Comparison of ENCODE assay signal across 14 cellular contexts in the genomic region with DNA sequence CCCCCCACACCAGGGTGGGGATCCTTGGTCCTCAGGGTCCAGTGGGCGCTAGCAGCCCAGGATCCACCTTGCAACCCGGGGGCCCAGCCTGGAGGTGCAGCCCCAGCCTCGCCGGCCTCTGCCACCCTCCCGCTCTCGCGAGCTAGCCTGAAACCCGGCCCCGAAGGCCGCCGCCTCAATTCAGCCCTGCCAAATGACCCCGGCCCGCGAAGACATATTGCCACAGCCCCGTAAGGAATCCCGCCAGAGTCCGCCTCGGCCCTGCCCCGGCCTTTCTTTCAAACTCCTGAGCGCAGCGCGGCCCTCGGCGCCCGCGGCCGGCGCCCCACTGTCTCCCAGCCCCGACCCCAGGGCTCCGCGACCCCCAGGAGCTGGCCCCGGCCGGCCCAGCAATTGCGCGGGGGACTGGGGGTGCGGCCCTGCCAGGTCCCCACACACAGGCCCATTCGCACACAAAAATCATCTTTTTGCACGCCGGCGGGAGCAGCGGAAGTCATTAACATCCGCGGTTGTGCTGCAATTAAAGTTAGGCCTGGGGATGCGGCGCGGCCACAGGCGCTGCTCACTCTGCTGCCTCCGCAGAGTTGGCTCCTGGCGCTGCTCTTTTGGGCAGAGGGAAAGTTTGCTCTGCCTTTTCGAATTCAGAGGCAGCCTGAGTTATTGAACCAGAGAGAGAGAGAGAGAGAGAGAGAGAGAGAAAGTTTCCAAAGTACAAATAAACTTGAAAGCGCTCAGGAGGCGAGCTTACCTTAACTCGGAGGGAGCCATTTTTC. TPM values are rescaled to one million over a fixed set of nuclear protein-coding genes. Genes with fewer than 3 reads are reported as not detected.
DNase-seq lines count a peak whose midpoint lies in the region; ATAC-seq and TF ChIP-seq lines count a peak whose summit lies in the region.
"Had no signal": no experiment of that assay in that cellular context is flagged by ENCODE, and none has a peak within 500 bp of the region (broad histone marks: within the 10 kb centered on the region; RNA-seq: fewer than 3 reads in every experiment).

No MANE protein-coding gene starts in this region.

- H3K27me3 ChIP-seq in NT2/D1 (ENCODE audit: insufficient read depth, insufficient read length) (peaks cover 99% of the 10 kb centered on the region), endodermal cell (ENCODE audit: control insufficient read depth, insufficient read depth, low read length, poor library complexity, severe bottlenecking) (peaks cover 100% of the 10 kb centered on the region), stomach (peaks cover 0 to 92% (median 61%) of the 10 kb centered on the region in 3 donors)

- TF ChIP-seq CTCF in endodermal cell (conservative IDR thresholded peaks at IDR 0.05) (no peak), mesothelial cell of epicardium (IDR thresholded peaks at IDR 0.05; ENCODE audit: unreplicated experiment) (no peak), stomach (IDR thresholded peaks at IDR 0.05) (no peak), GM13977 (IDR thresholded peaks at IDR 0.05; ENCODE audit: extremely low read depth, insufficient read depth, missing control alignments) (no peak)

- TF ChIP-seq EP300 in stomach (IDR thresholded peaks at IDR 0.05), result no peak

- H3K36me3 ChIP-seq in NT2/D1 (ENCODE audit: insufficient read depth, insufficient read length, low read length) (no peaks in the 10 kb centered on the region), endodermal cell (ENCODE audit: control insufficient read depth, insufficient read depth, low read length) (no peaks in the 10 kb centered on the region), stomach (peaks cover 0 to 5% (median 0%) of the 10 kb centered on the region in 4 donors)

- TF ChIP-seq POLR2A in stomach (IDR thresholded peaks at IDR 0.05), result no peak

- 3% methylated on average over 19 to 53 of the region's 53 CpGs for WGBS in endodermal cell (ENCODE audit: insufficient coverage in 1 of 2, insufficient read length in 1 of 2), 2 experiments
- WGBS in stomach, 5 donors, result 29 to 53% (median 43%) methylated on average over 38 to 53 of the region's 53 CpGs

- no peaks in the 10 kb centered on the region for H3K4me1 ChIP-seq in NT2/D1 (ENCODE audit: insufficient read depth, insufficient read length)
- no peaks in the 10 kb centered on the region for H3K4me1 ChIP-seq in endodermal cell (ENCODE audit: control insufficient read depth, insufficient read depth, low read length)
- peaks cover 0 to 53% (median 26%) of the 10 kb centered on the region in 4 donors for H3K4me1 ChIP-seq in stomach

- H3K27me3 Mint-ChIP-seq in endodermal cell (ENCODE audit: insufficient read depth), result peaks cover 100% of the 10 kb centered on the region
- no peaks in the 10 kb centered on the region for H3K27me3 Mint-ChIP-seq in mesothelial cell of epicardium (ENCODE audit: low read depth)
- peaks cover 34% of the 10 kb centered on the region for H3K27me3 Mint-ChIP-seq in activated CD8-positive, alpha-beta T cell treated with anti-CD3 and anti-CD28 coated beads, Interleukin-2, amount 10 ng/mL, durations not matched to agents 7 days and 5 days (ENCODE audit: low read depth)

- H3K4me1 Mint-ChIP-seq in endodermal cell, result peaks cover 11% of the 10 kb centered on the region
- peaks cover 68% of the 10 kb centered on the region for H3K4me1 Mint-ChIP-seq in mesothelial cell of epicardium
- peaks cover 12% of the 10 kb centered on the region for H3K4me1 Mint-ChIP-seq in activated CD8-positive, alpha-beta T cell treated with anti-CD3 and anti-CD28 coated beads, Interleukin-2, amount 10 ng/mL, durations not matched to agents 7 days and 5 days (ENCODE audit: low read depth)

- POLR2A ChIA-PET in activated CD8-positive, alpha-beta T cell treated with anti-CD3 and anti-CD28 coated beads, Interleukin-2, amount 10 ng/mL, durations not matched to agents 7 days and 5 days (lab: Charles Lee), result no interaction called here

- no peak overlapping the region for H3K27ac Mint-ChIP-seq in endodermal cell
- peak overlapping the region; percentile 100 for H3K27ac Mint-ChIP-seq in mesothelial cell of epicardium
- H3K27ac Mint-ChIP-seq in activated CD8-positive, alpha-beta T cell treated with anti-CD3 and anti-CD28 coated beads, Interleukin-2, amount 10 ng/mL, durations not matched to agents 7 days and 5 days, result no peak overlapping the region
- H3K27ac Mint-ChIP-seq: CD14-positive monocyte; effector memory CD8-positive, alpha-beta T cell had no signal

- H3K36me3 Mint-ChIP-seq in endodermal cell (ENCODE audit: low read depth) (no peaks in the 10 kb centered on the region), mesothelial cell of epicardium (peaks cover 42% of the 10 kb centered on the region)
- H3K36me3 Mint-ChIP-seq in activated CD8-positive, alpha-beta T cell treated with anti-CD3 and anti-CD28 coated beads, Interleukin-2, amount 10 ng/mL, durations not matched to agents 7 days and 5 days (ENCODE audit: low read depth), result no peaks in the 10 kb centered on the region

- CTCF ChIA-PET in activated CD8-positive, alpha-beta T cell treated with anti-CD3 and anti-CD28 coated beads, Interleukin-2, amount 10 ng/mL, durations not matched to agents 7 days and 5 days (lab: Charles Lee), result no interaction called here

- intact Hi-C loops in stomach (cut with DNase I; ENCODE audit: low total_unique reads), result no loop called here

- DNase-seq in NT2/D1 (ENCODE audit: low read depth, low spot score) (no peak), endodermal cell (peak; percentile 73), mesothelial cell of epicardium (ENCODE audit: low spot score in 2 of 2, unreplicated experiment in 2 of 2) (peak in 1 of 2 experiments; percentile 57), stomach (no peak), NCI-H2171 treated with DMSO at 0.1 percent for 48 hours (lab: John Stamatoyannopoulos, UW) (no peak), GM13977 (ENCODE audit: low spot score) (no peak)
- DNase-seq in activated CD8-positive, alpha-beta T cell treated with anti-CD3 and anti-CD28 coated beads, Interleukin-2, amount 10 ng/mL, durations not matched to agents 7 days and 5 days, result no peak
- DNase-seq: activated CD8-positive, alpha-beta memory T cell treated with anti-CD3 and anti-CD28 coated beads, Interleukin-2, amount 50 U/mL, for 4 hours; effector memory CD8-positive, alpha-beta T cell; hypothalamus; stimulated activated CD4-positive, alpha-beta T cell treated with anti-CD3 and anti-CD28 coated beads, Interleukin-12 subunit alpha, Interleukin-12 subunit beta, amount 100 ng/mL, for 4 hours; T1000 had no signal

- H3K9ac ChIP-seq in NT2/D1 (ENCODE audit: insufficient read length, low read depth) (peak overlapping the region; percentile 43), endodermal cell (ENCODE audit: extremely low read depth, low read length, poor library complexity, severe bottlenecking) (no peak overlapping the region)

- H3K4me3 ChIP-seq in NT2/D1 (ENCODE audit: insufficient read length, low read depth) (peak overlapping the region; percentile 20), endodermal cell (ENCODE audit: low read length) (peak overlapping the region; percentile 5), stomach (peak overlapping the region; percentile 38 to 67 (median 56))

- H3K27ac ChIP-seq in endodermal cell (ENCODE audit: low read depth, low read length), result peak overlapping the region; percentile 21
- peak overlapping the region; percentile 57 to 99 (median 94) for H3K27ac ChIP-seq in stomach

- in situ Hi-C loops in GM13977 (cut with MboI; ENCODE audit: low pct_unique_long_range_greater_than_20kb, low sequenced_read_pairs, unreplicated experiment), result no loop called here

- no peak for ATAC-seq in activated CD8-positive, alpha-beta T cell treated with anti-CD3 and anti-CD28 coated beads, Interleukin-2, amount 10 ng/mL, durations not matched to agents 7 days and 5 days
- no peak for ATAC-seq in HG02678 (IDR thresholded peaks at IDR 0.05; ENCODE audit: unreplicated experiment)
- ATAC-seq: effector memory CD8-positive, alpha-beta T cell had no signal

- no peaks in the 10 kb centered on the region for H3K9me3 Mint-ChIP-seq in endodermal cell
- H3K9me3 Mint-ChIP-seq in mesothelial cell of epicardium, result no peaks in the 10 kb centered on the region
- no peaks in the 10 kb centered on the region for H3K9me3 Mint-ChIP-seq in activated CD8-positive, alpha-beta T cell treated with anti-CD3 and anti-CD28 coated beads, Interleukin-2, amount 10 ng/mL, durations not matched to agents 7 days and 5 days (ENCODE audit: insufficient read depth)
- H3K9me3 Mint-ChIP-seq: effector memory CD8-positive, alpha-beta T cell had no signal

- H3K9me3 ChIP-seq in NT2/D1 (ENCODE audit: insufficient read depth, low read length) (no peaks in the 10 kb centered on the region), endodermal cell (ENCODE audit: control insufficient read depth, low read length) (peaks cover 3% of the 10 kb centered on the region), stomach (peaks cover 0 to 10% (median 0%) of the 10 kb centered on the region in 4 donors)

- H3K4me3 Mint-ChIP-seq in endodermal cell (no peak overlapping the region), mesothelial cell of epicardium (peak overlapping the region; percentile 87)
- H3K4me3 Mint-ChIP-seq in activated CD8-positive, alpha-beta T cell treated with anti-CD3 and anti-CD28 coated beads, Interleukin-2, amount 10 ng/mL, durations not matched to agents 7 days and 5 days, result no peak overlapping the region
- H3K4me3 Mint-ChIP-seq: CD14-positive monocyte; effector memory CD8-positive, alpha-beta T cell had no signal

RNA-seq across cellular contexts. Expression of a gene that starts 4.0 kb away (rescaled TPM):
- total RNA-seq in endodermal cell (not detected), mesothelial cell of epicardium (128 to 133 TPM (median 133 TPM) in 3 replicates), stomach (10 to 100 TPM in 3 of 5 donors, 1 to 10 TPM in 2; 2.9 to 53.1 (median 18.2) TPM)
- 11.4 TPM for polyA plus RNA-seq in endodermal cell (2013, experiment 1 of 2)
- polyA plus RNA-seq in endodermal cell (2013, experiment 2 of 2), result 5.3 TPM
- 10 to 100 TPM in 1 of 3 donors, 1 to 10 TPM in 2; 7.5 to 12.8 (median 7.8) TPM for polyA plus RNA-seq in stomach
- not detected for total RNA-seq in activated CD8-positive, alpha-beta T cell treated with anti-CD3 and anti-CD28 coated beads, Interleukin-2, amount 10 ng/mL, durations not matched to agents 7 days and 5 days

RNA-seq across cellular contexts. Expression of a gene that starts 8.1 kb away (rescaled TPM):
- total RNA-seq in endodermal cell, result not detected
- 8.6 TPM for polyA plus RNA-seq in endodermal cell (2013, experiment 1 of 2)
- 5.5 TPM for polyA plus RNA-seq in endodermal cell (2013, experiment 2 of 2)
- total RNA-seq in mesothelial cell of epicardium, result 43.7 to 45.6 TPM (median 44.4 TPM) in 3 replicates
- total RNA-seq in stomach, result 10 to 100 TPM in 1 of 5 donors, 1 to 10 TPM in 1, not detected in 3; 3.7 to 12.7 TPM
- polyA plus RNA-seq in stomach, result under 1 TPM in 1 of 3 donors, not detected in 2; 0.81 TPM
- total RNA-seq in activated CD8-positive, alpha-beta T cell treated with anti-CD3 and anti-CD28 coated beads, Interleukin-2, amount 10 ng/mL, durations not matched to agents 7 days and 5 days, result not detected
- polyA plus RNA-seq: CD14-positive monocyte had no signal

RNA-seq across cellular contexts. Expression of a gene that starts 9.0 kb away (rescaled TPM):
- total RNA-seq in endodermal cell, result not detected
- 5.4 TPM for polyA plus RNA-seq in endodermal cell (2013, experiment 1 of 2)
- 2.2 TPM for polyA plus RNA-seq in endodermal cell (2013, experiment 2 of 2)
- 51.0 to 55.9 TPM (median 54.7 TPM) in 3 replicates for total RNA-seq in mesothelial cell of epicardium
- total RNA-seq in stomach, result 1 to 10 TPM in 3 of 5 donors, under 1 TPM in 2; 0.55 to 5.8 (median 2.2) TPM
- polyA plus RNA-seq in stomach, result 10 to 100 TPM in 1 of 3 donors, 1 to 10 TPM in 2; 4.4 to 17.0 (median 5.9) TPM
- total RNA-seq in activated CD8-positive, alpha-beta T cell treated with anti-CD3 and anti-CD28 coated beads, Interleukin-2, amount 10 ng/mL, durations not matched to agents 7 days and 5 days, result not detected
- polyA plus RNA-seq: CD14-positive monocyte had no signal

RNA-seq across cellular contexts. Expression of a gene that starts 12.9 kb away (rescaled TPM):
- total RNA-seq in endodermal cell, result not detected
- 19.4 TPM for polyA plus RNA-seq in endodermal cell (2013, experiment 1 of 2)
- polyA plus RNA-seq in endodermal cell (2013, experiment 2 of 2), result 15.9 TPM
- 197 to 209 TPM (median 201 TPM) in 3 replicates for total RNA-seq in mesothelial cell of epicardium
- 10 to 100 TPM in 1 of 5 donors, 1 to 10 TPM in 2, under 1 TPM in 2; 0.87 to 42.6 (median 5.2) TPM for total RNA-seq in stomach
- polyA plus RNA-seq in stomach, result 1 to 10 TPM; 2.8 to 5.2 (median 4.8) TPM
- total RNA-seq in activated CD8-positive, alpha-beta T cell treated with anti-CD3 and anti-CD28 coated beads, Interleukin-2, amount 10 ng/mL, durations not matched to agents 7 days and 5 days, result not detected
- polyA plus RNA-seq: CD14-positive monocyte had no signal

RNA-seq across cellular contexts. Expression of a gene that starts 17.0 kb away (rescaled TPM):
- total RNA-seq in endodermal cell, result not detected
- polyA plus RNA-seq in endodermal cell (2013, experiment 1 of 2), result 7.1 TPM
- polyA plus RNA-seq in endodermal cell (2013, experiment 2 of 2), result 2.9 TPM
- 17.4 to 18.9 TPM (median 17.9 TPM) in 3 replicates for total RNA-seq in mesothelial cell of epicardium
- total RNA-seq in stomach, result 10 to 100 TPM in 1 of 5 donors, 1 to 10 TPM in 3, not detected in 1; 1.1 to 34.8 (median 3.3) TPM
- polyA plus RNA-seq in stomach, result 1 to 10 TPM in 1 of 3 donors, under 1 TPM in 2; 0.98 to 7.9 (median 1.00) TPM
- total RNA-seq in activated CD8-positive, alpha-beta T cell treated with anti-CD3 and anti-CD28 coated beads, Interleukin-2, amount 10 ng/mL, durations not matched to agents 7 days and 5 days, result not detected
- polyA plus RNA-seq: CD14-positive monocyte had no signal

Comparison
In these comparisons a context has a peak if more than half of its experiments do, and no peak if none do; other contexts are left out.
1. H3K4me3 ChIP-seq: peak in every context shown above with its lines; median percentile 56 in stomach; 20 in NT2/D1; 5 in endodermal cell.